ENCODE assay signal across 16 cellular contexts in genomic region chr6:141264101-141264500, GRCh38.
DNase-seq lines count a peak whose midpoint lies in the region; ATAC-seq and TF ChIP-seq lines count a peak whose summit lies in the region.
"Had no signal": no experiment of that assay in that cellular context is flagged by ENCODE, and none has a peak within 500 bp of the region (broad histone marks: within the 10 kb centered on the region; RNA-seq: fewer than 3 reads in every experiment).

No MANE protein-coding gene starts in this region.

- in situ Hi-C loops in Panc1 (cut with HindIII; ENCODE audit: low pct_unique_long_range_greater_than_20kb, low sequenced_read_pairs) = no loop called here

- peaks cover 10% of the 10 kb centered on the region; the same call in 1 of the 2 replicates for H3K4me1 ChIP-seq in Panc1 (ENCODE audit: control insufficient read depth, insufficient read depth, low read length)
- peaks cover 16% of the 10 kb centered on the region for H3K4me1 ChIP-seq in endocrine pancreas (ENCODE audit: control insufficient read depth, insufficient read depth, low read length)
- H3K4me1 ChIP-seq: ascending aorta, colonic mucosa, parathyroid adenoma, vagina had no signal

- peak overlapping the region; percentile 64 for H3K27ac Mint-ChIP-seq in osteocyte (ENCODE audit: unreplicated experiment)

- no TSS peak for BruUV-seq in Panc1 (replicated peaks; lab: Mats Ljungman, UMichigan)

- H3K9ac ChIP-seq in endocrine pancreas (ENCODE audit: control insufficient read depth, insufficient read depth, low read length) = no peak overlapping the region
- H3K9ac ChIP-seq: parathyroid adenoma had no signal

- CTCF ChIA-PET in Panc1 (lab: Charles Lee) = no interaction called here

- no peak overlapping the region for H3K4me3 Mint-ChIP-seq in osteocyte (ENCODE audit: unreplicated experiment)

- H3K4me3 ChIP-seq in Panc1 (ENCODE audit: low read depth in 2 of 2, low read length in 2 of 2) (no peak overlapping the region), endocrine pancreas (ENCODE audit: control insufficient read depth, insufficient read depth, low read length) (peak overlapping the region; percentile 69)
- H3K4me3 ChIP-seq: ascending aorta, colonic mucosa, vagina had no signal

- no peaks in the 10 kb centered on the region for H3K36me3 Mint-ChIP-seq in osteocyte (ENCODE audit: unreplicated experiment)

- TF ChIP-seq CTCF in Panc1 (IDR thresholded peaks at IDR 0.05) (0 out of 2 replicates have a peak, but pooled peaks have one; percentile 3), osteocyte (IDR thresholded peaks at IDR 0.05) (no peak)

- DNase-seq in Panc1 (ENCODE audit: low read depth, low spot score) (no peak), osteocyte (ENCODE audit: extremely low spot score, unreplicated experiment) (no peak), middle frontal gyrus (ENCODE audit: extremely low spot score, low spot score) (no peak)
- DNase-seq in activated naive CD4-positive, alpha-beta T cell treated with Interleukin-2 at 50 U/mL for 16 hours = no peak
- DNase-seq in central memory CD4-positive, alpha-beta T cell = no peak
- DNase-seq: colonic mucosa, Karpas-422, NCI-H1417 treated with DMSO at 0.1 percent for 48 hours, NCI-H2227 treated with DMSO at 0.1 percent for 48 hours, T-helper 1 cell had no signal

- intact Hi-C loops in Panc1 (cut with micrococcal nuclease; ENCODE audit: unreplicated experiment) = no loop called here

- ATAC-seq in GM18868 (IDR thresholded peaks at IDR 0.05; ENCODE audit: unreplicated experiment) (peak; percentile 46), Panc1 (no peak), GM18517 (IDR thresholded peaks at IDR 0.05; ENCODE audit: unreplicated experiment) (no peak)

- peak overlapping the region; percentile 61; the same call in 1 of the 2 replicates for H3K27ac ChIP-seq in Panc1 (ENCODE audit: low read length)
- H3K27ac ChIP-seq: ascending aorta, colonic mucosa, parathyroid adenoma, vagina had no signal

- H3K9me3 ChIP-seq in Panc1 (ENCODE audit: control insufficient read depth, insufficient read depth, low read depth, low read length) (no peaks in the 10 kb centered on the region), endocrine pancreas (ENCODE audit: control insufficient read depth, low read length) (no peaks in the 10 kb centered on the region)
- H3K9me3 ChIP-seq: ascending aorta, colonic mucosa, vagina had no signal

- POLR2A ChIA-PET in Panc1 (lab: Charles Lee) = interaction anchor here (0.6 kb wide), 1 partner anchor 9 kb away, joined by 4 read pairs; no protein-coding TSS in a partner anchor

- H3K9me3 Mint-ChIP-seq in osteocyte (ENCODE audit: unreplicated experiment) = peaks cover 7% of the 10 kb centered on the region

- H3K27me3 ChIP-seq in Panc1 (ENCODE audit: control insufficient read depth, insufficient read depth, low read length) (no peaks in the 10 kb centered on the region), endocrine pancreas (ENCODE audit: control insufficient read depth, insufficient read depth, low read length) (no peaks in the 10 kb centered on the region)
- H3K27me3 ChIP-seq: ascending aorta, colonic mucosa, vagina had no signal

- no peaks in the 10 kb centered on the region for H3K27me3 Mint-ChIP-seq in osteocyte (ENCODE audit: unreplicated experiment)

- H3K4me1 Mint-ChIP-seq in osteocyte (ENCODE audit: unreplicated experiment) = peaks cover 25% of the 10 kb centered on the region

- H3K36me3 ChIP-seq in Panc1 (ENCODE audit: control insufficient read depth, insufficient read depth, low read length) = no peaks in the 10 kb centered on the region
- no peaks in the 10 kb centered on the region for H3K36me3 ChIP-seq in endocrine pancreas (ENCODE audit: control insufficient read depth, insufficient read depth, low read length)
- H3K36me3 ChIP-seq: ascending aorta, colonic mucosa, vagina had no signal
